12 cellular contexts compared by ENCODE assay signal in the genomic region with DNA sequence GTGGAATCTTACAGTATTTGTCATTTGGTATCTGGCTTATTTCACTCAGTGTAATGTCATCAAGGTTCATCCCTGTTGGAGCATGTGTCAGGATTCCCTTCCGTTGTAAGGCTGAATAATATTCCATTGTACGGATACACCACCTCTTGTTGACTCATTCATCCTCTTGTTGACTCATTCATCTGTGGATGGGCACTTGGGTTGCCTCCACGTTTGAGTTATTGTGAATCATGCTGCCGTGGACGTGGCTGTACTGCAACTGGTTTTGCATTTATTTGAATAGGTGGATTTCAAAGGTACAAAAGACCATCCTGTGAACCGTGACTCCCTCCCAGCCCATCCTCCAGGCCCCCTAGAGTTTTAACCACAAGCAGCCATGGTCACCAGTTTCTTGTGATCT. TPM values are rescaled to one million over a fixed set of nuclear protein-coding genes. Genes with fewer than 3 reads are reported as not detected.
A peak's percentile ranks its signal among the peaks of the same experiment; 100 is the strongest.
DNase-seq lines count a peak whose midpoint lies in the region; ATAC-seq, FAIRE-seq and TF ChIP-seq lines count a peak whose summit lies in the region.
"Had no signal": no experiment of that assay in that cellular context is flagged by ENCODE, and none has a peak within 500 bp of the region (broad histone marks: within the 10 kb centered on the region; RNA-seq: fewer than 3 reads in every experiment).

No MANE protein-coding gene starts in this region.

- no peak for TF ChIP-seq CTCF in colonic mucosa (IDR thresholded peaks at IDR 0.05)
- TF ChIP-seq CTCF in GM23338 (conservative IDR thresholded peaks at IDR 0.05; ENCODE audit: low read depth in 2 of 2): no peak

- H3K27ac Mint-ChIP-seq in GM23338: no peak overlapping the region

- 0 out of 2 replicates have a peak, but pooled peaks cover 5% of the 10 kb centered on the region for H3F3A ChIP-seq in GM23338 (replicated peaks; ENCODE audit: low read depth)

- H3K4me1 Mint-ChIP-seq in GM23338: peaks cover 21% of the 10 kb centered on the region

- H3K36me3 ChIP-seq in ACC112 (ENCODE audit: insufficient read depth, low read length): no peaks in the 10 kb centered on the region
- no peaks in the 10 kb centered on the region for H3K36me3 ChIP-seq in colonic mucosa
- H3K36me3 ChIP-seq in GM23338 (ENCODE audit: insufficient read depth): peaks cover 14% of the 10 kb centered on the region

- H3K4me1 ChIP-seq in ACC112 (ENCODE audit: control insufficient read depth, insufficient read depth, low read length, unreplicated experiment) (peaks cover 10% of the 10 kb centered on the region), colonic mucosa (no peaks in the 10 kb centered on the region), GM23338 (ENCODE audit: insufficient read depth) (peaks cover 5% of the 10 kb centered on the region)

- H3K27me3 Mint-ChIP-seq in GM23338 (ENCODE audit: insufficient read depth, low read depth, poor library complexity): peaks cover 8% of the 10 kb centered on the region
- H3K27me3 Mint-ChIP-seq: CD4-positive, CD25-positive, alpha-beta regulatory T cell; naive thymus-derived CD4-positive, alpha-beta T cell had no signal

- H3K9me3 ChIP-seq in colonic mucosa: no peaks in the 10 kb centered on the region
- H3K9me3 ChIP-seq: stomach had no signal

- no peaks in the 10 kb centered on the region for H3K27me3 ChIP-seq in ACC112 (ENCODE audit: insufficient read depth, low read length)
- no peaks in the 10 kb centered on the region for H3K27me3 ChIP-seq in colonic mucosa
- no peaks in the 10 kb centered on the region for H3K27me3 ChIP-seq in GM23338 (ENCODE audit: insufficient read depth)
- H3K27me3 ChIP-seq: stomach had no signal

- peak; percentile 96 for FAIRE-seq in H54 (lab: Jason Lieb, UNC)

- no peaks in the 10 kb centered on the region for H3K9me3 Mint-ChIP-seq in GM23338
- H3K9me3 Mint-ChIP-seq: CD4-positive, CD25-positive, alpha-beta regulatory T cell; naive thymus-derived CD4-positive, alpha-beta T cell had no signal

- no peak overlapping the region for H3K4me2 ChIP-seq in GM23338

- DNase-seq in H54 (ENCODE audit: insufficient read length, low spot score): peak; percentile 69
- DNase-seq in T1000 (lab: John Stamatoyannopoulos, UW): peak; percentile 66
- peak; percentile 56 for DNase-seq in fibroblast of the conjunctiva (ENCODE audit: low read depth)
- no peak for DNase-seq in colonic mucosa
- DNase-seq in activated T-cell treated with anti-CD3 and anti-CD28 coated beads for 4 hours: no peak
- DNase-seq in GM23338 (ENCODE audit: low spot score): no peak
- no peak for DNase-seq in middle frontal gyrus (ENCODE audit: extremely low spot score, low spot score)
- DNase-seq: CD4-positive, CD25-positive, alpha-beta regulatory T cell; KBM-7; naive thymus-derived CD4-positive, alpha-beta T cell; stomach had no signal

- intact Hi-C loops in colonic mucosa (cut with DNase I): no loop called here

- no peak overlapping the region for H3K9ac ChIP-seq in colonic mucosa (ENCODE audit: low read depth in 2 of 2, low read length in 2 of 2)

- no peak for ATAC-seq in GM23338
- ATAC-seq: naive thymus-derived CD4-positive, alpha-beta T cell had no signal

- peaks cover 13% of the 10 kb centered on the region for H4K20me1 ChIP-seq in GM23338 (replicated peaks; ENCODE audit: insufficient read depth)

- no peak for TF ChIP-seq POLR2A in H54 (IDR thresholded peaks at IDR 0.05; ENCODE audit: low read depth, low read length)

- H3K27ac ChIP-seq in ACC112 (ENCODE audit: low read depth, low read length) (peak overlapping the region; percentile 55), colonic mucosa (no peak overlapping the region), GM23338 (ENCODE audit: low read depth) (no peak overlapping the region)
- H3K27ac ChIP-seq: stomach had no signal

- H3K4me3 ChIP-seq in ACC112 (ENCODE audit: low read depth, low read length): no peak overlapping the region
- H3K4me3 ChIP-seq in colonic mucosa: no peak overlapping the region
- H3K4me3 ChIP-seq in GM23338: no peak overlapping the region
- H3K4me3 ChIP-seq: stomach had no signal

- H3K79me2 ChIP-seq in ACC112 (ENCODE audit: control insufficient read depth, insufficient read depth, low read length, unreplicated experiment): no peaks in the 10 kb centered on the region
- no peaks in the 10 kb centered on the region for H3K79me2 ChIP-seq in GM23338 (replicated peaks; ENCODE audit: insufficient read depth)

- H3K36me3 Mint-ChIP-seq in GM23338 (ENCODE audit: low read depth): peaks cover 38% of the 10 kb centered on the region

- no peak overlapping the region for H3K4me3 Mint-ChIP-seq in GM23338
- H3K4me3 Mint-ChIP-seq: CD4-positive, CD25-positive, alpha-beta regulatory T cell; naive thymus-derived CD4-positive, alpha-beta T cell had no signal

- no peaks in the 10 kb centered on the region for H3K9me2 ChIP-seq in GM23338 (ENCODE audit: insufficient read depth)

- H2AFZ ChIP-seq in ACC112 (ENCODE audit: low read length, unreplicated experiment): no peak overlapping the region
- H2AFZ ChIP-seq in GM23338: no peak overlapping the region

TF ChIP-seq in GM23338, 12 proteins besides CTCF, POLR2A, EP300 and RAD21:
- TF ChIP-seq CREB1 (CRISPR knock-in tag; IDR thresholded peaks at IDR 0.05; ENCODE audit: low read depth) (no peak), NANOG (IDR thresholded peaks at IDR 0.05; ENCODE audit: borderline replicate concordance) (no peak), ZNF331 (CRISPR knock-in tag; IDR thresholded peaks at IDR 0.05; ENCODE audit: low read depth) (no peak), STAT1 (IDR thresholded peaks at IDR 0.05; ENCODE audit: unreplicated experiment) (no peak), ZNF114 (CRISPR knock-in tag; IDR thresholded peaks at IDR 0.05) (no peak), EZH2 (IDR thresholded peaks at IDR 0.05; ENCODE audit: low read depth, unreplicated experiment) (no peak)
- TF ChIP-seq, protein P1, sequence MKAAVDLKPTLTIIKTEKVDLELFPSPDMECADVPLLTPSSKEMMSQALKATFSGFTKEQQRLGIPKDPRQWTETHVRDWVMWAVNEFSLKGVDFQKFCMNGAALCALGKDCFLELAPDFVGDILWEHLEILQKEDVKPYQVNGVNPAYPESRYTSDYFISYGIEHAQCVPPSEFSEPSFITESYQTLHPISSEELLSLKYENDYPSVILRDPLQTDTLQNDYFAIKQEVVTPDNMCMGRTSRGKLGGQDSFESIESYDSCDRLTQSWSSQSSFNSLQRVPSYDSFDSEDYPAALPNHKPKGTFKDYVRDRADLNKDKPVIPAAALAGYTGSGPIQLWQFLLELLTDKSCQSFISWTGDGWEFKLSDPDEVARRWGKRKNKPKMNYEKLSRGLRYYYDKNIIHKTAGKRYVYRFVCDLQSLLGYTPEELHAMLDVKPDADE (IDR thresholded peaks at IDR 0.05): no peak

RNA-seq across cellular contexts. Expression of gene TCP10L, which starts 11.9 kb away (rescaled TPM):
- 1 to 10 TPM in 1 of 2 donors, under 1 TPM in 1; 0.74 to 1.2 TPM for total RNA-seq in colonic mucosa
- total RNA-seq in GM23338 (2014; rRNA removed; shearing (Covaris generic)): 0.10 and 0.12 TPM in 2 replicates
- polyA plus RNA-seq in GM23338 (2016; fragmentation: Nextera tagmentation; extraction: Ambion mirVana): 0.65 and 1.5 TPM in 2 replicates

RNA-seq across cellular contexts. Expression of gene CFAP298, which starts 15.0 kb away (rescaled TPM):
- 10 to 100 TPM; 27.5 to 55.8 TPM for total RNA-seq in colonic mucosa
- total RNA-seq in GM23338 (2014; rRNA removed; shearing (Covaris generic)): 37.8 and 46.6 TPM in 2 replicates
- 152 and 157 TPM in 2 replicates for polyA plus RNA-seq in GM23338 (2016; fragmentation: Nextera tagmentation; extraction: Ambion mirVana)

Comparison
In these comparisons a context has a peak if more than half of its experiments do, and no peak if none do; other contexts are left out.
1. DNase-seq: peak in H54 (single experiment), T1000 (single experiment) and fibroblast of the conjunctiva (single experiment); none in colonic mucosa (single experiment), activated T-cell treated with anti-CD3 and anti-CD28 coated beads for 4 hours (single experiment), GM23338 (single experiment) and middle frontal gyrus (single experiment).